Comparison of ENCODE assay signal across 8 cellular contexts in the genomic region with DNA sequence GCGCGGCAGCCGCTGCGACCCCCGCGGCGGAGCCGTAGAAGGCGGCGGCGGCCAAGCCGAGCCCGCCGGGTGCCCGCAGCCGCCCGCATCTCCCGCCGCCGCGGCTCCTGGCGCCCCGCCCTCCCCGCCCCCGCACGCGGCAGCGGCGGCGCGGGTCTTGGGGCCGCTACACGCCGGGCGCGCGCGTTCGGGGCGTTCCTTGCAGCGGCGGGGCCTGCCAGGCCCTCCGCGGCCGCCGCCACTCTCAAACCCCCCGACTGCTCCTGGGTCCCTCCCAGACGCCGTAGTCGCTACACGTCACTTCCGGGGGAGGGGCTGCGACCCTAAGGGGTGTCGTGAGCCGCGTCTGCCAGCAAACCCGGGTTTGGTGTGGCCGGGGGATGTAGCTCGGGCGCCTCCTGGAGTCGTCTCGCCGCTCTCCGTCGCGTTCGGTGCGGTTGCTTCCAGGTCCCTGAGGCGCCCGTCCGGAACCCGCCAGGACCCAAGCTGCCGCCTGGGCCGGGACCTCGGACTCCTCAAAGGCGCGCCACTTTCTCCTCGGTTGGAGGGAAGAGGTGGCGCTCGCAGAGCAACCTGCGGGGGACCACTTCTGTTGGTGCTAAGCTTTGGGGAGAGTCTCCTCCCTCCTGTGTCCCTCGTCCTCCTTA. TPM values are rescaled to one million over a fixed set of nuclear protein-coding genes. Genes with fewer than 3 reads are reported as not detected.
DNase-seq lines count a peak whose midpoint lies in the region; ATAC-seq, FAIRE-seq and TF ChIP-seq lines count a peak whose summit lies in the region.

A gene with protein sequence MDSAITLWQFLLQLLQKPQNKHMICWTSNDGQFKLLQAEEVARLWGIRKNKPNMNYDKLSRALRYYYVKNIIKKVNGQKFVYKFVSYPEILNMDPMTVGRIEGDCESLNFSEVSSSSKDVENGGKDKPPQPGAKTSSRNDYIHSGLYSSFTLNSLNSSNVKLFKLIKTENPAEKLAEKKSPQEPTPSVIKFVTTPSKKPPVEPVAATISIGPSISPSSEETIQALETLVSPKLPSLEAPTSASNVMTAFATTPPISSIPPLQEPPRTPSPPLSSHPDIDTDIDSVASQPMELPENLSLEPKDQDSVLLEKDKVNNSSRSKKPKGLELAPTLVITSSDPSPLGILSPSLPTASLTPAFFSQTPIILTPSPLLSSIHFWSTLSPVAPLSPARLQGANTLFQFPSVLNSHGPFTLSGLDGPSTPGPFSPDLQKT (minus strand): TSS at position 285 of the 647 bp plus-strand sequence. CDS start 8,129 bp downstream, outside the sequence.

- peak within 1 kb of the TSS; percentile 86 for H3K27ac ChIP-seq in colonic mucosa

- TF ChIP-seq CTCF in BJ (IDR thresholded peaks at IDR 0.05; ENCODE audit: insufficient read depth, low read depth, low read length) (peak; percentile 78), colonic mucosa (IDR thresholded peaks at IDR 0.05) (peak; percentile 51)

- H3K9ac ChIP-seq in colonic mucosa (ENCODE audit: low read depth in 2 of 2, low read length in 2 of 2), result peak within 1 kb of the TSS; percentile 90 to 95

- intact Hi-C loops in colonic mucosa (cut with DNase I) (loop anchor here (2.0 to 5.0 kb wide), 2 partner anchors 41 to 105 kb away; no protein-coding TSS in a partner anchor), left colon (cut with DNase I, micrococcal nuclease) (loop anchor here in 1 of 2 donors (5.0 kb wide), 1 partner anchor 40 kb away; no protein-coding TSS in a partner anchor)

- FAIRE-seq in GM19239 (lab: Jason Lieb, UNC), result peak; percentile 87

- DNase-seq in BJ (ENCODE audit: low read depth) (peak; percentile 80), GM19239 (ENCODE audit: insufficient read length, low spot score) (peak; percentile 92), NCI-H524 treated with DMSO at 0.1 percent for 48 hours (lab: John Stamatoyannopoulos, UW) (peak; percentile 64), colonic mucosa (peak; percentile 99), left colon (peak; percentile 99 to 100)
- peak; percentile 99 for DNase-seq in activated CD4-positive, alpha-beta T cell treated with anti-CD3 and anti-CD28 coated beads for 48 hours
- DNase-seq in stimulated activated CD4-positive, alpha-beta T cell treated with anti-CD3 and anti-CD28 coated beads, Interleukin-1b, Interleukin-23, amount 100 ng/mL, for 48 hours, result peak; percentile 100

- H3K9me3 ChIP-seq in colonic mucosa, result no peaks in the 10 kb centered on the region

- H3K27me3 ChIP-seq in BJ (ENCODE audit: control insufficient read depth, insufficient read depth, low read length) (no peaks in the 10 kb centered on the region), colonic mucosa (no peaks in the 10 kb centered on the region)

- H3K4me1 ChIP-seq in colonic mucosa, result no peaks in the 10 kb centered on the region

- H3K4me3 ChIP-seq in BJ (ENCODE audit: low read depth, low read length) (peak within 1 kb of the TSS; percentile 63), colonic mucosa (peak within 1 kb of the TSS; percentile 56)

- H3K36me3 ChIP-seq in BJ (ENCODE audit: control insufficient read depth, insufficient read depth, low read length) (no peaks in the 10 kb centered on the region), colonic mucosa (no peaks in the 10 kb centered on the region)

- POLR2A ChIA-PET in BJ (lab: Charles Lee), result interaction anchor here (0.6 kb wide), 1 partner anchor 169 kb away, joined by 3 read pairs; no protein-coding TSS in a partner anchor

- CTCF ChIA-PET in BJ (lab: Yijun Ruan, JAX), result interaction anchor here (0.7 to 2.5 kb wide), 17 partner anchors 10 to 193 kb away, joined by 3 to 61 read pairs (median 5); no protein-coding TSS in a partner anchor

- ATAC-seq in HG03457 (IDR thresholded peaks at IDR 0.05; ENCODE audit: unreplicated experiment), result peak; percentile 72
- ATAC-seq in left colon, result peak; percentile 93

RNA-seq across cellular contexts. Expression of the gene that starts here (rescaled TPM):
- polyA plus RNA-seq in BJ (2011; rRNA removed), result 3.4 and 5.7 TPM in 2 replicates
- 9.4 and 9.7 TPM in 2 replicates for polyA minus RNA-seq in BJ (2011; rRNA and poly(A)+ RNA removed)
- total RNA-seq in colonic mucosa (10 to 100 TPM; 30.5 to 37.6 TPM), left colon (10 to 100 TPM; 37.4 to 39.5 TPM)

Comparison
In these comparisons a context has a peak if more than half of its experiments do, and no peak if none do; other contexts are left out.
1. Peak in every context shown above with its lines: DNase-seq, ATAC-seq, H3K4me3 ChIP-seq and H3K27ac ChIP-seq.